In the genomic region with DNA sequence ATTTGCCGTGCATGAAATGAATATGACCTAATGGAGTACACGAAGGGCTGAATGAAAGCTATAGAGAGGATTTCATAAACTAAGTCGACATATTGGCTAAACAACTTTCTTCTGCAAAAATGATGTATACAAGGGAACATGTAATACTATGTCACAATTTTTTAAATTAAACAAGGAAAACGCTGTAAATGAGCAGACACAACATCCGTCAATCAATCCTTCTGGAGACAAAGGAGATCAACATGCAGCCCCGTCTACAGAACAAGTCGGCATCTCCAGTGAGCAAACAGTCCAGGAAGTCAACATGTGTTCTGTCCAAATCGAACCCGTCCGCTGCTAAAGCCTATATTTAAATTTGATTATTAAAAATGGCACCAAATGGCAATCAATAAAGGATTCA, we compare ENCODE assay signal across 17 cellular contexts.
DNase-seq lines count a peak whose midpoint lies in the region; TF ChIP-seq lines count a peak whose summit lies in the region.
"Had no signal": no experiment of that assay in that cellular context is flagged by ENCODE, and none has a peak within 500 bp of the region (broad histone marks: within the 10 kb centered on the region; RNA-seq: fewer than 3 reads in every experiment).

No MANE protein-coding gene starts in this region.

- H3K4me3 ChIP-seq in adrenal gland: no peak overlapping the region
- H3K4me3 ChIP-seq: heart right ventricle, ovary had no signal

- H3K27me3 ChIP-seq in adrenal gland: no peaks in the 10 kb centered on the region
- H3K27me3 ChIP-seq: heart right ventricle, ovary had no signal

- TF ChIP-seq CTCF in adrenal gland (IDR thresholded peaks at IDR 0.05): no peak

- no peaks in the 10 kb centered on the region for H3K36me3 ChIP-seq in adrenal gland (replicated peaks in 1 of 2)
- H3K36me3 ChIP-seq: heart right ventricle, ovary had no signal

- no peak overlapping the region for H3K27ac ChIP-seq in adrenal gland
- H3K27ac ChIP-seq: ovary had no signal

- DNase-seq in NCI-H2171 treated with DMSO at 0.1 percent for 48 hours (lab: John Stamatoyannopoulos, UW) (peak; percentile 76), NCI-H2171 (lab: John Stamatoyannopoulos, UW) (no peak), NCI-H69 (lab: John Stamatoyannopoulos, UW) (peak; percentile 90), globus pallidus (ENCODE audit: low spot score) (peak; percentile 82), superior temporal gyrus (ENCODE audit: extremely low spot score) (peak; percentile 86), adrenal gland (no peak), AG08396 (ENCODE audit: low spot score) (no peak)
- no peak for DNase-seq in activated CD4-positive, alpha-beta T cell treated with anti-CD3 and anti-CD28 coated beads for 4 hours
- DNase-seq: ACHN; activated CD8-positive, alpha-beta T cell treated with anti-CD3 and anti-CD28 coated beads for 36 hours; CD8-positive, alpha-beta memory T cell; cortex of kidney; erythroblast; GDM1; heart right ventricle; KBM-7 had no signal

- H3K4me1 ChIP-seq in adrenal gland (replicated peaks in 1 of 2): peaks cover 0 to 33% of the 10 kb centered on the region in 2 donors

- intact Hi-C loops in adrenal gland (cut with DNase I): no loop called here

- WGBS in adrenal gland, 4 donors: 94 to 97% (median 96%) methylated on average over 10 of the region's 10 CpGs

- TF ChIP-seq POLR2A in adrenal gland (IDR thresholded peaks at IDR 0.05): no peak

- H3K9me3 ChIP-seq in adrenal gland (replicated peaks in 1 of 3): no peaks in the 10 kb centered on the region
- H3K9me3 ChIP-seq: heart right ventricle, ovary had no signal

Comparison
In these comparisons a context has a peak if more than half of its experiments do, and no peak if none do; other contexts are left out.
1. DNase-seq: peak in NCI-H2171 treated with DMSO at 0.1 percent for 48 hours (single experiment), NCI-H69 (single experiment), globus pallidus (single experiment) and superior temporal gyrus (single experiment); none in NCI-H2171 (single experiment), activated CD4-positive, alpha-beta T cell treated with anti-CD3 and anti-CD28 coated beads for 4 hours (0 of 2), adrenal gland (0 of 7) and AG08396 (single experiment).